In the genomic region with DNA sequence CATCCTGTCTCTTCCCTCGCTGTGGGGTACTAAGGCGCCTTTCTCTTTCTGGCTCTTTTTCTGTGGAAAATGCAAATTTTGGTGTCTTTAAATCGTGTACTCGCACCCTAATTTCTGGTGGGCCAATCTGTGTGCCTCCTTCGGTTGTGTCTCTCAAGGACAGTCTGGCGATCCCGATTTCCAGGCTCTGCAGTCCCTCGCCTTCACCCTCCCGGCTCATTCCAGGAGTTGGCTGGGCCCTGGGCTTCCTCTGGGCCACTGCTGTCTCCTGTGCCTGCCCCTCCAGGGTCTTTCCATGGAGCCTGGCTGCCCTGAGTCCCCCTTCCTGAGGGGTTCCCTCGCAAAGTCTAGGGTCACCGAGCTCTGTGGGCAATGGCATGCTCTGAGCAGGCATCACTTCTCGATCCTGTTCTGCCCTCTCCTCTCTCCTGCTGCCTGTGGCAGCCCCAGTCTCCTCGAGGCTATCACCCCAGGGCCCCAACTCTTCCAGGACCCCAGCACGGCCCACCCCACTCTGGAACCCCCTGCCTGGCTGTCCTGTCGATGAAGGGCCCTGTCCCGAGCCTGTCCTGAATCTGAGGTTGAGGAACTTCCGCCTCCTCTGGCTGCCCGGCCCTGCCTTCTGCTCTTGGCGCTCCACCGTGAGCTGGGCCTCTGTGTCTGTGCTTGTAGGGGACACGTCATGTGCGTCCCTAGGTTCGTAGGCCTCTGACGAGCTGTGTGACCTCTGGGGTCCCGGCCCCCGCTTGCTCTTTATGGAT, we compare ENCODE assay signal across 25 cellular contexts. TPM values are rescaled to one million over a fixed set of nuclear protein-coding genes. Genes with fewer than 3 reads are reported as not detected.
"Had no signal": no experiment of that assay in that cellular context is flagged by ENCODE, and none has a peak within 500 bp of the region (broad histone marks: within the 10 kb centered on the region; RNA-seq: fewer than 3 reads in every experiment).

No MANE protein-coding gene starts in this region.

- H3K36me3 Mint-ChIP-seq: activated naive CD8-positive, alpha-beta T cell; naive thymus-derived CD8-positive, alpha-beta T cell; WTC11 had no signal

- H3K27ac Mint-ChIP-seq: activated CD4-positive, alpha-beta memory T cell treated with anti-CD3 and anti-CD28 coated beads, Interleukin-2, amount 10 ng/mL, durations not matched to agents 7 days and 5 days; brain; dendritic cell treated with granulocyte-macrophage colony-stimulating factor and Interleukin-4, amounts not matched to agents 40 ng/mL and 50 ng/mL, for 4 days; memory B cell; naive thymus-derived CD8-positive, alpha-beta T cell; T-helper 1 cell treated with Interleukin-12 subunit alpha and Interleukin-12 subunit beta and Interleukin-4 antibody, amounts not matched to agents 30 μg/mL and 1 μg/mL, for 36 hours; WTC11 had no signal

- DNase-seq: activated CD4-positive, alpha-beta memory T cell treated with anti-CD3 and anti-CD28 coated beads, Interleukin-2, amount 10 ng/mL, durations not matched to agents 7 days and 5 days; activated CD4-positive, alpha-beta T cell treated with anti-CD3 and anti-CD28 coated beads for 4 hours; activated effector memory CD4-positive, alpha-beta T cell treated with Interleukin-2 at 50 U/mL for 16 hours; activated T-cell treated with anti-CD3 and anti-CD28 coated beads, Interleukin-2, amount 50 U/mL, for 4 hours; amniotic stem cell; effector memory CD4-positive, alpha-beta T cell; naive thymus-derived CD8-positive, alpha-beta T cell; retina; small intestine; stimulated activated CD4-positive, alpha-beta T cell treated with anti-CD3 and anti-CD28 coated beads, Interleukin-4, amount 100 ng/mL, for 4 hours; stimulated activated CD8-positive, alpha-beta memory T cell treated with anti-CD3 and anti-CD28 coated beads, Interleukin-4, amount 100 ng/mL, for 48 hours; stimulated activated naive CD4-positive, alpha-beta T cell treated with Interleukin-2 at 50 U/mL for 16 hours; substantia nigra had no signal

- H3K36me3 ChIP-seq: heart left ventricle, neutrophil had no signal

- H3K4me3 Mint-ChIP-seq: activated CD4-positive, alpha-beta memory T cell treated with anti-CD3 and anti-CD28 coated beads, Interleukin-2, amount 10 ng/mL, durations not matched to agents 7 days and 5 days; activated naive CD8-positive, alpha-beta T cell; activated T-cell treated with anti-CD3 and anti-CD28 coated beads, Interleukin-2, amount 50 U/mL, for 4 hours; brain; central memory CD8-positive, alpha-beta T cell; dendritic cell treated with granulocyte-macrophage colony-stimulating factor and Interleukin-4, amounts not matched to agents 40 ng/mL and 50 ng/mL, for 4 days; memory B cell; naive thymus-derived CD8-positive, alpha-beta T cell; T-helper 1 cell treated with Interleukin-12 subunit alpha and Interleukin-12 subunit beta and Interleukin-4 antibody, amounts not matched to agents 30 μg/mL and 1 μg/mL, for 36 hours; WTC11 had no signal

- H3K4me3 ChIP-seq: heart left ventricle, tibial nerve had no signal

- H3K4me1 ChIP-seq: heart left ventricle, tibial nerve had no signal

- H3K9me3 Mint-ChIP-seq: activated CD4-positive, alpha-beta memory T cell treated with anti-CD3 and anti-CD28 coated beads, Interleukin-2, amount 10 ng/mL, durations not matched to agents 7 days and 5 days; activated T-cell treated with anti-CD3 and anti-CD28 coated beads, Interleukin-2, amount 50 U/mL, for 4 hours; brain; central memory CD8-positive, alpha-beta T cell; dendritic cell treated with granulocyte-macrophage colony-stimulating factor and Interleukin-4, amounts not matched to agents 40 ng/mL and 50 ng/mL, for 4 days; memory B cell; naive thymus-derived CD8-positive, alpha-beta T cell; T-helper 1 cell treated with Interleukin-12 subunit alpha and Interleukin-12 subunit beta and Interleukin-4 antibody, amounts not matched to agents 30 μg/mL and 1 μg/mL, for 36 hours; WTC11 had no signal

- H3K27ac ChIP-seq: epithelial cell of prostate, heart left ventricle, neutrophil, tibial nerve had no signal

- H3K4me1 Mint-ChIP-seq: activated CD4-positive, alpha-beta memory T cell treated with anti-CD3 and anti-CD28 coated beads, Interleukin-2, amount 10 ng/mL, durations not matched to agents 7 days and 5 days; brain; central memory CD8-positive, alpha-beta T cell; naive thymus-derived CD8-positive, alpha-beta T cell; WTC11 had no signal

- H3K9me3 ChIP-seq: heart left ventricle, neutrophil had no signal

- ATAC-seq: activated T-cell treated with anti-CD3 and anti-CD28 coated beads, Interleukin-2, amount 50 U/mL, for 4 hours; naive thymus-derived CD8-positive, alpha-beta T cell; WTC11 had no signal

- FAIRE-seq: frontal cortex, small intestine had no signal

RNA-seq across cellular contexts. Expression of gene AHNAK2, which starts 24.1 kb away (rescaled TPM):
- total RNA-seq: activated CD4-positive, alpha-beta memory T cell treated with anti-CD3 and anti-CD28 coated beads, Interleukin-2, amount 10 ng/mL, durations not matched to agents 7 days and 5 days; naive thymus-derived CD8-positive, alpha-beta T cell had no signal
- polyA plus RNA-seq: naive thymus-derived CD8-positive, alpha-beta T cell had no signal

RNA-seq across cellular contexts. Expression of gene PLD4, which starts 29.4 kb away (rescaled TPM):
- total RNA-seq: activated CD4-positive, alpha-beta memory T cell treated with anti-CD3 and anti-CD28 coated beads, Interleukin-2, amount 10 ng/mL, durations not matched to agents 7 days and 5 days had no signal
